7 cellular contexts compared by ENCODE assay signal in genomic region chr5:173055042-173055721, GRCh38. TPM values are rescaled to one million over a fixed set of nuclear protein-coding genes. Genes with fewer than 3 reads are reported as not detected.
DNase-seq lines count a peak whose midpoint lies in the region; ATAC-seq and TF ChIP-seq lines count a peak whose summit lies in the region.

No MANE protein-coding gene starts in this region.

- H3K36me3 Mint-ChIP-seq in activated CD4-positive, alpha-beta memory T cell treated with anti-CD3 and anti-CD28 coated beads, Interleukin-2, amount 10 ng/mL, durations not matched to agents 7 days and 5 days (ENCODE audit: low read depth): peaks cover 3% of the 10 kb centered on the region

- intact Hi-C loops in stomach (cut with DNase I; ENCODE audit: low total_unique reads): loop anchor here (10.0 kb wide), 1 partner anchor 70 kb away; the partner anchor contains the start of gene ATP6V0E1

- peak overlapping the region; percentile 57; the same call in 1 of the 2 replicates for H3K4me3 ChIP-seq in HEK293 (ENCODE audit: low read depth, low read length)
- H3K4me3 ChIP-seq in iPS-18a (ENCODE audit: low read length): peak overlapping the region; percentile 87
- peak overlapping the region; percentile 96 to 100 (median 100) for H3K4me3 ChIP-seq in stomach

- no peak overlapping the region for H3K27ac ChIP-seq in HEK293 (ENCODE audit: extremely low read depth, low read depth, low read length)
- H3K27ac ChIP-seq in iPS-18a (ENCODE audit: low read length): no peak overlapping the region
- peak overlapping the region in 4 of 5 donors; percentile 96 to 100 (median 98) for H3K27ac ChIP-seq in stomach

- WGBS in stomach, 5 donors: 15 to 24% (median 18%) methylated on average over 10 of the region's 10 CpGs

- TF ChIP-seq CTCF in HEK293 (tag by site-specific recombination; IDR thresholded peaks at IDR 0.05): no peak
- no peak for TF ChIP-seq CTCF in stomach (IDR thresholded peaks at IDR 0.05)
- TF ChIP-seq CTCF in GM20000 (IDR thresholded peaks at IDR 0.05; ENCODE audit: extremely low read depth, missing control alignments): no peak

- POLR2A ChIA-PET in HEK293 (lab: Yijun Ruan, JAX): interaction anchor here (0.6 kb wide), 1 partner anchor 111 kb away, joined by 5 read pairs; no protein-coding TSS in a partner anchor
- POLR2A ChIA-PET in activated CD4-positive, alpha-beta memory T cell treated with anti-CD3 and anti-CD28 coated beads, Interleukin-2, amount 10 ng/mL, durations not matched to agents 7 days and 5 days (lab: Charles Lee): interaction anchor here (1.1 to 2.8 kb wide), 4 partner anchors 16 to 71 kb away, joined by 3 to 15 read pairs (median 6); partner anchors contain the start of gene ATP6V0E1

- CTCF ChIA-PET in HEK293 (lab: Yijun Ruan, JAX): interaction anchor here (1.0 kb wide), 1 partner anchor 16 kb away, joined by 3 read pairs; no protein-coding TSS in a partner anchor
- CTCF ChIA-PET in activated CD4-positive, alpha-beta memory T cell treated with anti-CD3 and anti-CD28 coated beads, Interleukin-2, amount 10 ng/mL, durations not matched to agents 7 days and 5 days (lab: Charles Lee): interaction anchor here (1.1 to 1.5 kb wide), 2 partner anchors 16 to 72 kb away, joined by 3 to 5 read pairs; partner anchors contain the start of gene ATP6V0E1

- peak overlapping the region; percentile 4 for H3K9ac ChIP-seq in iPS-18a (ENCODE audit: low read length)

- TF ChIP-seq EP300 in stomach (IDR thresholded peaks at IDR 0.05): no peak

- no peak for ATAC-seq in GM21515 (IDR thresholded peaks at IDR 0.05; ENCODE audit: unreplicated experiment)

- H3K27me3 Mint-ChIP-seq in activated CD4-positive, alpha-beta memory T cell treated with anti-CD3 and anti-CD28 coated beads, Interleukin-2, amount 10 ng/mL, durations not matched to agents 7 days and 5 days: peaks cover 6% of the 10 kb centered on the region

- no peak for TF ChIP-seq POLR2A in stomach (IDR thresholded peaks at IDR 0.05)

- H3K27me3 ChIP-seq in iPS-18a (ENCODE audit: control insufficient read depth, insufficient read depth, low read length): peaks cover 9% of the 10 kb centered on the region
- H3K27me3 ChIP-seq in stomach: no peaks in the 10 kb centered on the region

- no peaks in the 10 kb centered on the region for H3K9me3 Mint-ChIP-seq in activated CD4-positive, alpha-beta memory T cell treated with anti-CD3 and anti-CD28 coated beads, Interleukin-2, amount 10 ng/mL, durations not matched to agents 7 days and 5 days

- H3K36me3 ChIP-seq in HEK293 (ENCODE audit: control insufficient read depth in 2 of 2, insufficient read depth in 1 of 2, low read length in 2 of 2) (no peaks in the 10 kb centered on the region), iPS-18a (ENCODE audit: control insufficient read depth, low read depth, low read length) (no peaks in the 10 kb centered on the region), stomach (peaks cover 0 to 7% (median 0%) of the 10 kb centered on the region in 4 donors)

- peaks cover 36% of the 10 kb centered on the region for H3K4me1 Mint-ChIP-seq in activated CD4-positive, alpha-beta memory T cell treated with anti-CD3 and anti-CD28 coated beads, Interleukin-2, amount 10 ng/mL, durations not matched to agents 7 days and 5 days

- H3K9me3 ChIP-seq in HEK293 (ENCODE audit: control insufficient read depth, insufficient read depth, low read depth, low read length) (no peaks in the 10 kb centered on the region), iPS-18a (ENCODE audit: control insufficient read depth, low read depth, low read length) (no peaks in the 10 kb centered on the region), stomach (no peaks in the 10 kb centered on the region)

- peak overlapping the region; percentile 83 for H3K27ac Mint-ChIP-seq in activated CD4-positive, alpha-beta memory T cell treated with anti-CD3 and anti-CD28 coated beads, Interleukin-2, amount 10 ng/mL, durations not matched to agents 7 days and 5 days

- peak overlapping the region; percentile 83 for H3K4me3 Mint-ChIP-seq in activated CD4-positive, alpha-beta memory T cell treated with anti-CD3 and anti-CD28 coated beads, Interleukin-2, amount 10 ng/mL, durations not matched to agents 7 days and 5 days

- H3K4me1 ChIP-seq in HEK293 (ENCODE audit: control insufficient read depth, insufficient read depth, low read length) (0 out of 2 replicates have a peak, but pooled peaks cover 2% of the 10 kb centered on the region), iPS-18a (ENCODE audit: control insufficient read depth, low read depth, low read length) (peaks cover 6% of the 10 kb centered on the region), stomach (peaks cover 13 to 39% (median 31%) of the 10 kb centered on the region in 4 donors)

- no peak for DNase-seq in activated CD4-positive, alpha-beta memory T cell treated with anti-CD3 and anti-CD28 coated beads, Interleukin-2, amount 10 ng/mL, durations not matched to agents 7 days and 5 days
- DNase-seq in stomach (no peak), GM20000 (ENCODE audit: low spot score) (no peak), HK-2 (ENCODE audit: unreplicated experiment) (no peak)

TF ChIP-seq in HEK293, 187 proteins besides CTCF, POLR2A, EP300 and RAD21:
- TF ChIP-seq ZNF510 (tag by site-specific recombination; IDR thresholded peaks at IDR 0.05; ENCODE audit: insufficient replicate concordance) (no peak), ZNF664 (tag by site-specific recombination; IDR thresholded peaks at IDR 0.05) (peak; percentile 78; the same call in 1 of the 2 replicates), ZNF335 (tag by site-specific recombination; conservative IDR thresholded peaks at IDR 0.05) (peak; percentile 80)
TF ChIP-seq in HEK293: peak in this region for 2.

RNA-seq across cellular contexts. Expression of gene CREBRF, which starts 1.0 kb away (rescaled TPM):
- total RNA-seq in activated CD4-positive, alpha-beta memory T cell treated with anti-CD3 and anti-CD28 coated beads, Interleukin-2, amount 10 ng/mL, durations not matched to agents 7 days and 5 days: 10 to 100 TPM; 24.2 to 25.4 TPM
- 10 to 100 TPM in 4 of 5 donors, 1 to 10 TPM in 1; 9.4 to 42.3 (median 33.0) TPM for total RNA-seq in stomach
- polyA plus RNA-seq in stomach: 1 to 10 TPM; 3.2 to 4.1 (median 4.0) TPM

Comparison
In these comparisons a context has a peak if more than half of its experiments do, and no peak if none do; other contexts are left out.
1. H3K27ac ChIP-seq: peak in stomach (4 of 5); none in HEK293 (single experiment) and iPS-18a (single experiment).
2. Peak in every context shown above with its lines, with median percentiles within 50 percentile points of each other: H3K4me3 ChIP-seq.